In genomic region chr11:119567667-119568582, GRCh38 we compare ENCODE assay signal across 8 cellular contexts.
DNase-seq lines count a peak whose midpoint lies in the region; ATAC-seq and TF ChIP-seq lines count a peak whose summit lies in the region.
"Had no signal": no experiment of that assay in that cellular context is flagged by ENCODE, and none has a peak within 500 bp of the region (broad histone marks: within the 10 kb centered on the region; RNA-seq: fewer than 3 reads in every experiment).

No MANE protein-coding gene starts in this region.

- H3K27ac ChIP-seq in brain microvascular endothelial cell (no peak overlapping the region), neural progenitor cell (no peak overlapping the region), WERI-Rb-1 (no peak overlapping the region)

- no peak overlapping the region for H3K4me2 ChIP-seq in neural progenitor cell

- peak overlapping the region; percentile 70 for H3K27ac Mint-ChIP-seq in neural progenitor cell
- H3K27ac Mint-ChIP-seq in activated CD4-positive, alpha-beta T cell treated with anti-CD3 and anti-CD28 coated beads, Interleukin-2, amount 10 ng/mL, durations not matched to agents 24 days and 14 days, result no peak overlapping the region
- H3K27ac Mint-ChIP-seq: naive B cell had no signal

- H3K36me3 ChIP-seq in brain microvascular endothelial cell (replicated peaks), result no peaks in the 10 kb centered on the region
- no peaks in the 10 kb centered on the region for H3K36me3 ChIP-seq in neural progenitor cell
- H3K36me3 ChIP-seq in WERI-Rb-1, result no peaks in the 10 kb centered on the region

- H3K79me2 ChIP-seq in neural progenitor cell (ENCODE audit: low read depth), result no peaks in the 10 kb centered on the region

- intact Hi-C loops in activated CD4-positive, alpha-beta T cell treated with anti-CD3 and anti-CD28 coated beads, Interleukin-2, amount 10 ng/mL, durations not matched to agents 24 days and 14 days (cut with micrococcal nuclease), result no loop called here

- peak; percentile 93 for DNase-seq in M059J (ENCODE audit: low read depth)
- peak; percentile 70 for DNase-seq in brain microvascular endothelial cell
- DNase-seq in neural progenitor cell (ENCODE audit: low spot score), result no peak
- DNase-seq in WERI-Rb-1, result no peak
- DNase-seq in activated T-cell treated with anti-CD3 and anti-CD28 coated beads, Interleukin-2, amount 50 U/mL, for 4 hours, result no peak
- DNase-seq in activated CD4-positive, alpha-beta T cell treated with anti-CD3 and anti-CD28 coated beads, Interleukin-2, amount 10 ng/mL, durations not matched to agents 24 days and 14 days, result no peak
- DNase-seq: naive B cell had no signal

- H4K20me1 ChIP-seq in neural progenitor cell (ENCODE audit: low read depth), result no peaks in the 10 kb centered on the region

- H3K36me3 Mint-ChIP-seq in neural progenitor cell, result no peaks in the 10 kb centered on the region
- H3K36me3 Mint-ChIP-seq in activated T-cell treated with anti-CD3 and anti-CD28 coated beads, Interleukin-2, amount 50 U/mL, for 4 hours (ENCODE audit: insufficient read depth), result no peaks in the 10 kb centered on the region
- H3K36me3 Mint-ChIP-seq in activated CD4-positive, alpha-beta T cell treated with anti-CD3 and anti-CD28 coated beads, Interleukin-2, amount 10 ng/mL, durations not matched to agents 24 days and 14 days (ENCODE audit: low read depth), result no peaks in the 10 kb centered on the region
- H3K36me3 Mint-ChIP-seq: naive B cell had no signal

- no peak overlapping the region for H2AFZ ChIP-seq in neural progenitor cell (replicated peaks)

- no peak overlapping the region for H3K9ac ChIP-seq in neural progenitor cell

- in situ Hi-C loops in brain microvascular endothelial cell (cut with HindIII; ENCODE audit: low pct_ligation_motif_present, low sequenced_read_pairs), result no loop called here

- no peaks in the 10 kb centered on the region for H3K4me1 ChIP-seq in neural progenitor cell

- peaks cover 3% of the 10 kb centered on the region for H3K27me3 Mint-ChIP-seq in neural progenitor cell (ENCODE audit: insufficient read depth, low read depth)
- peaks cover 10% of the 10 kb centered on the region for H3K27me3 Mint-ChIP-seq in activated T-cell treated with anti-CD3 and anti-CD28 coated beads, Interleukin-2, amount 50 U/mL, for 4 hours (ENCODE audit: low read depth)
- peaks cover 22% of the 10 kb centered on the region for H3K27me3 Mint-ChIP-seq in activated CD4-positive, alpha-beta T cell treated with anti-CD3 and anti-CD28 coated beads, Interleukin-2, amount 10 ng/mL, durations not matched to agents 24 days and 14 days

- H3K9me3 ChIP-seq in neural progenitor cell (ENCODE audit: low read depth) (no peaks in the 10 kb centered on the region), WERI-Rb-1 (ENCODE audit: severe bottlenecking) (no peaks in the 10 kb centered on the region)

- H3K4me3 Mint-ChIP-seq in neural progenitor cell, result no peak overlapping the region
- no peak overlapping the region for H3K4me3 Mint-ChIP-seq in activated T-cell treated with anti-CD3 and anti-CD28 coated beads, Interleukin-2, amount 50 U/mL, for 4 hours
- no peak overlapping the region for H3K4me3 Mint-ChIP-seq in activated CD4-positive, alpha-beta T cell treated with anti-CD3 and anti-CD28 coated beads, Interleukin-2, amount 10 ng/mL, durations not matched to agents 24 days and 14 days
- H3K4me3 Mint-ChIP-seq: naive B cell had no signal

- H3K27me3 ChIP-seq in brain microvascular endothelial cell (replicated peaks), result no peaks in the 10 kb centered on the region
- H3K27me3 ChIP-seq in neural progenitor cell, result no peaks in the 10 kb centered on the region
- no peaks in the 10 kb centered on the region for H3K27me3 ChIP-seq in WERI-Rb-1 (ENCODE audit: insufficient read depth, low read depth, severe bottlenecking)

- ATAC-seq in GM19395 (IDR thresholded peaks at IDR 0.05; ENCODE audit: unreplicated experiment), result peak; percentile 74
- ATAC-seq in activated T-cell treated with anti-CD3 and anti-CD28 coated beads, Interleukin-2, amount 50 U/mL, for 4 hours, result no peak

- peaks cover 12% of the 10 kb centered on the region for H3K4me1 Mint-ChIP-seq in neural progenitor cell
- H3K4me1 Mint-ChIP-seq in activated T-cell treated with anti-CD3 and anti-CD28 coated beads, Interleukin-2, amount 50 U/mL, for 4 hours (ENCODE audit: low read depth), result no peaks in the 10 kb centered on the region
- H3K4me1 Mint-ChIP-seq in activated CD4-positive, alpha-beta T cell treated with anti-CD3 and anti-CD28 coated beads, Interleukin-2, amount 10 ng/mL, durations not matched to agents 24 days and 14 days, result no peaks in the 10 kb centered on the region
- H3K4me1 Mint-ChIP-seq: naive B cell had no signal

- H3F3A ChIP-seq in neural progenitor cell (ENCODE audit: low read depth), result no peaks in the 10 kb centered on the region

- TF ChIP-seq CTCF in brain microvascular endothelial cell (IDR thresholded peaks at IDR 0.05; ENCODE audit: low read depth, low read length, missing control alignments), result no peak
- TF ChIP-seq CTCF in neural progenitor cell (IDR thresholded peaks at IDR 0.05), result no peak
- TF ChIP-seq CTCF in WERI-Rb-1 (IDR thresholded peaks at IDR 0.05; ENCODE audit: low read depth, low read length), result no peak

- H3K9me3 Mint-ChIP-seq in neural progenitor cell, result peaks cover 14% of the 10 kb centered on the region
- H3K9me3 Mint-ChIP-seq in activated T-cell treated with anti-CD3 and anti-CD28 coated beads, Interleukin-2, amount 50 U/mL, for 4 hours, result no peaks in the 10 kb centered on the region
- H3K9me3 Mint-ChIP-seq in activated CD4-positive, alpha-beta T cell treated with anti-CD3 and anti-CD28 coated beads, Interleukin-2, amount 10 ng/mL, durations not matched to agents 24 days and 14 days, result no peaks in the 10 kb centered on the region

- H3K4me3 ChIP-seq in brain microvascular endothelial cell (ENCODE audit: low read depth, low read length) (no peak overlapping the region), neural progenitor cell (no peak overlapping the region), WERI-Rb-1 (ENCODE audit: low read depth, low read length) (no peak overlapping the region)

Comparison
In these comparisons a context has a peak if more than half of its experiments do, and no peak if none do; other contexts are left out.
1. DNase-seq: peak in M059J (single experiment) and brain microvascular endothelial cell (single experiment); none in neural progenitor cell (single experiment), WERI-Rb-1 (single experiment), activated T-cell treated with anti-CD3 and anti-CD28 coated beads, Interleukin-2, amount 50 U/mL, for 4 hours (single experiment) and activated CD4-positive, alpha-beta T cell treated with anti-CD3 and anti-CD28 coated beads, Interleukin-2, amount 10 ng/mL, durations not matched to agents 24 days and 14 days (single experiment).